In genomic region chr19:17470204-17470841, GRCh38 we compare ENCODE assay signal across 8 cellular contexts.
DNase-seq lines count a peak whose midpoint lies in the region; ATAC-seq and TF ChIP-seq lines count a peak whose summit lies in the region.

Gene SLC27A1, plus strand, starts transcription at chr19:17470524. Its CDS starts 17 bp downstream, at chr19:17470541.

- peak within 1 kb of the TSS; percentile 91 for H3K4me3 Mint-ChIP-seq in central memory CD8-positive, alpha-beta T cell

- peak within 1 kb of the TSS; percentile 52 for H3K27ac ChIP-seq in ACC112 (ENCODE audit: low read depth, low read length)

- peaks cover 8% of the 10 kb centered on the region for H3K4me1 ChIP-seq in ACC112 (ENCODE audit: control insufficient read depth, insufficient read depth, low read length, unreplicated experiment)

- ATAC-seq in GM18861 (IDR thresholded peaks at IDR 0.05; ENCODE audit: unreplicated experiment) (peak; percentile 65), HG03097 (IDR thresholded peaks at IDR 0.05; ENCODE audit: low FRiP score, unreplicated experiment) (peak; percentile 71)
- ATAC-seq in central memory CD8-positive, alpha-beta T cell (replicated peaks; ENCODE audit: extremely low read depth, poor library complexity, severe bottlenecking): peak; percentile 65

- TF ChIP-seq CTCF in WI38 (IDR thresholded peaks at IDR 0.05; ENCODE audit: low read depth, low read length): no peak

- H3K27me3 Mint-ChIP-seq in central memory CD8-positive, alpha-beta T cell: no peaks in the 10 kb centered on the region

- H3K27me3 ChIP-seq in ACC112 (ENCODE audit: insufficient read depth, low read length): no peaks in the 10 kb centered on the region

- peak within 1 kb of the TSS; percentile 87 for H3K4me3 ChIP-seq in ACC112 (ENCODE audit: low read depth, low read length)
- H3K4me3 ChIP-seq in WI38 (ENCODE audit: low read depth, low read length): peak within 1 kb of the TSS; percentile 80

- no peaks in the 10 kb centered on the region for H3K9me3 Mint-ChIP-seq in central memory CD8-positive, alpha-beta T cell

- H3K36me3 Mint-ChIP-seq in central memory CD8-positive, alpha-beta T cell (ENCODE audit: insufficient read depth): peaks cover 11% of the 10 kb centered on the region

- H3K36me3 ChIP-seq in ACC112 (ENCODE audit: insufficient read depth, low read length): no peaks in the 10 kb centered on the region

- peak within 1 kb of the TSS; percentile 86 for H3K27ac Mint-ChIP-seq in central memory CD8-positive, alpha-beta T cell (ENCODE audit: low read depth)

- DNase-seq in NCI-H2196 treated with DMSO at 0.1 percent for 48 hours (lab: John Stamatoyannopoulos, UW; ENCODE audit: unreplicated experiment) (peak; percentile 98), iris pigment epithelial cell (ENCODE audit: low read depth) (peak; percentile 99), smooth muscle cell of the brain vasculature (ENCODE audit: low read depth, low spot score) (peak; percentile 99)
- DNase-seq in central memory CD8-positive, alpha-beta T cell (ENCODE audit: low spot score in 2 of 2): peak; percentile 81 to 82

- peak within 1 kb of the TSS; percentile 94 for H2AFZ ChIP-seq in ACC112 (ENCODE audit: low read length, unreplicated experiment)

- H3K79me2 ChIP-seq in ACC112 (ENCODE audit: control insufficient read depth, insufficient read depth, low read length, unreplicated experiment): no peaks in the 10 kb centered on the region

- peaks cover 39% of the 10 kb centered on the region for H3K4me1 Mint-ChIP-seq in central memory CD8-positive, alpha-beta T cell

Comparison
In these comparisons a context has a peak if more than half of its experiments do, and no peak if none do; other contexts are left out.
1. Peak in every context shown above with its lines: DNase-seq, ATAC-seq, H3K4me3 ChIP-seq and H3K27ac ChIP-seq.